ENCODE assay signal across 1 cellular context in genomic region chr20:62703853-62704228, GRCh38.
TF ChIP-seq lines count a peak whose summit lies in the region.

No MANE protein-coding gene starts in this region.

TF ChIP-seq in HCT116, 20 proteins besides CTCF, POLR2A, EP300 and RAD21:
- 0 out of 2 replicates have a peak, but pooled peaks have one; percentile 31 for TF ChIP-seq ZFX (IDR thresholded peaks at IDR 0.05)
- TF ChIP-seq EZH2 (IDR thresholded peaks at IDR 0.05) = no peak
